ENCODE assay signal across 8 cellular contexts in the genomic region with DNA sequence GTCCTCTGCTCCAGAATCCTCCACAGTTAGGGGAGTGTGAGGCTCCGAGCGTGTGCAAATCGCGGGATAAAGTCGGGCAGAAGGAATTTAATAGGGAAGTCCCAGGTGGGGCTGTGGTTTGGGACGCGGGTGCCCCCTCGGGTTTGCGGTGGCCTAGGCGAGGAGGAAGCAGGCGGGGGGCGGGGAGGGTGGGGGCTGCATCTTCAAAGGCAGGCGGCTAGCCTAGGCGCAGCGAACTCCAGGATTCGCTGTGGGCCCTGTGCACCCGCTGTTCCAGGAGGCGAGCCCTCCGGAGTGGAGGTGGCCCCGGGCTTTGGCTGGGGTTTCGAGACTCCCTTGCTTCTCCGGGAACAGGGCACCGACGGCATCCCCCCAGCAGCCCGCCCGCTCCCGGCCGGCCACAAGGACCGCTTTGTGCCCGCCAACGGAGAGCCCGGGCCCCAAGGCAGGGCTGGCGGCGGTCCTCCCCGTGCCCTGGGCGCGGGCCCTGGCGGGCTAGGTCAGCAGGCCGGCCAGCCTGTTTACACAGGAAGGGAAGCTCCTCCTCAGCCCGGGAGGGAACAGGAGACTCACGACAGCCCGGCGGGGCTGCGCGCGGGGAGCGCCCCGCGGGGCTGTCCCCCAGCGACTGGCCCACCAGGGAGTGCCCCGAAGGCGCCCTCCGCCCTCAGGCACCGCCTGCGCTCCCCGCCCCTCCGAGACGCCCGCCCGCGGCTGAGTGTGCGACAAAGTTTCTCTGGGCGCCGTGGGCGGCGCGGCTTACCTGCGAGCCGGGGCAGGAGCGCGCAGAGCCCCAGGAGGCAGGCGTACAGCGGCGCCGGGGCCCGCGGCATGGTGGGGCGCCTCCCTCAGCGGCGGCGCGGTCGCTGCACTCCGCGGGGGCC. TPM values are rescaled to one million over a fixed set of nuclear protein-coding genes. Genes with fewer than 3 reads are reported as not detected.
DNase-seq lines count a peak whose midpoint lies in the region; ATAC-seq lines count a peak whose summit lies in the region.

No MANE protein-coding gene starts in this region.

- H3K36me3 Mint-ChIP-seq in activated T-helper 2 cell treated with anti-CD3 and anti-CD28 coated beads, Interferon-gamma antibody, Interleukin-2, Interleukin-4, amounts not matched to agents 10 μg/mL and 5 μg/mL and 100 μg/mL, durations not matched to agents 14 hours and 24 hours and 36 hours (ENCODE audit: low read depth) = no peaks in the 10 kb centered on the region

- H3K4me1 ChIP-seq in aorta (ENCODE audit: control insufficient read depth in 1 of 2, insufficient read depth in 2 of 2, low read length in 2 of 2) = peaks cover 2 to 3% of the 10 kb centered on the region in 2 donors

- H3K9me3 Mint-ChIP-seq in activated T-helper 2 cell treated with anti-CD3 and anti-CD28 coated beads, Interferon-gamma antibody, Interleukin-2, Interleukin-4, amounts not matched to agents 10 μg/mL and 5 μg/mL and 100 μg/mL, durations not matched to agents 14 hours and 24 hours and 36 hours = no peaks in the 10 kb centered on the region

- DNase-seq in GM03348 (ENCODE audit: low spot score) (peak; percentile 69), NCI-H146 (lab: John Stamatoyannopoulos, UW) (peak; percentile 74), globus pallidus (ENCODE audit: low spot score) (peak; percentile 72), occipital lobe (lab: John Stamatoyannopoulos, UW) (peak; percentile 11), aorta (peak; percentile 74 to 83), NCI-H1092 (lab: John Stamatoyannopoulos, UW) (no peak)
- no peak for DNase-seq in activated T-helper 2 cell treated with anti-CD3 and anti-CD28 coated beads, Interferon-gamma antibody, Interleukin-2, Interleukin-4, amounts not matched to agents 10 μg/mL and 5 μg/mL and 100 μg/mL, durations not matched to agents 14 hours and 24 hours and 36 hours (ENCODE audit: low spot score)

- 0% methylated on average over 48 to 85 of the region's 85 CpGs for WGBS in aorta, 2 donors

- peak overlapping the region; percentile 63 for H3K4me3 Mint-ChIP-seq in activated T-helper 2 cell treated with anti-CD3 and anti-CD28 coated beads, Interferon-gamma antibody, Interleukin-2, Interleukin-4, amounts not matched to agents 10 μg/mL and 5 μg/mL and 100 μg/mL, durations not matched to agents 14 hours and 24 hours and 36 hours (ENCODE audit: low read depth)

- H3K4me3 ChIP-seq in aorta (ENCODE audit: low read length in 2 of 2) = peak overlapping the region; percentile 60 to 78

- ATAC-seq in GM21786 (IDR thresholded peaks at IDR 0.05; ENCODE audit: unreplicated experiment) (peak; percentile 44), aorta (ENCODE audit: low FRiP score) (peak; percentile 67)

- peaks cover 5% of the 10 kb centered on the region for H3K4me1 Mint-ChIP-seq in activated T-helper 2 cell treated with anti-CD3 and anti-CD28 coated beads, Interferon-gamma antibody, Interleukin-2, Interleukin-4, amounts not matched to agents 10 μg/mL and 5 μg/mL and 100 μg/mL, durations not matched to agents 14 hours and 24 hours and 36 hours (ENCODE audit: low read depth)

- intact Hi-C loops in activated T-helper 2 cell treated with anti-CD3 and anti-CD28 coated beads, Interferon-gamma antibody, Interleukin-2, Interleukin-4, amounts not matched to agents 10 μg/mL and 5 μg/mL and 100 μg/mL, durations not matched to agents 14 hours and 24 hours and 36 hours (cut with micrococcal nuclease) = no loop called here
- intact Hi-C loops in aorta (cut with DNase I) = loop anchor here (5.0 kb wide), 2 partner anchors 39 to 104 kb away; no protein-coding TSS in a partner anchor

- peaks cover 66% of the 10 kb centered on the region for H3K27me3 Mint-ChIP-seq in activated T-helper 2 cell treated with anti-CD3 and anti-CD28 coated beads, Interferon-gamma antibody, Interleukin-2, Interleukin-4, amounts not matched to agents 10 μg/mL and 5 μg/mL and 100 μg/mL, durations not matched to agents 14 hours and 24 hours and 36 hours (ENCODE audit: low read depth)

- no peaks in the 10 kb centered on the region for H3K27me3 ChIP-seq in aorta (ENCODE audit: control insufficient read depth in 1 of 2, insufficient read depth in 2 of 2, low read length in 1 of 2)

- no peaks in the 10 kb centered on the region for H3K9me3 ChIP-seq in aorta (ENCODE audit: control insufficient read depth, low read length)

- H3K27ac ChIP-seq in aorta (ENCODE audit: low read depth in 1 of 2, low read length in 2 of 2) = peak overlapping the region; percentile 73 to 84

- H3K27ac Mint-ChIP-seq in activated T-helper 2 cell treated with anti-CD3 and anti-CD28 coated beads, Interferon-gamma antibody, Interleukin-2, Interleukin-4, amounts not matched to agents 10 μg/mL and 5 μg/mL and 100 μg/mL, durations not matched to agents 14 hours and 24 hours and 36 hours = no peak overlapping the region

- no peaks in the 10 kb centered on the region for H3K36me3 ChIP-seq in aorta (ENCODE audit: control insufficient read depth in 1 of 2, insufficient read depth in 2 of 2, low read length in 1 of 2)

RNA-seq across cellular contexts. Expression of a gene that starts 0.8 kb away (rescaled TPM):
- total RNA-seq in activated T-helper 2 cell treated with anti-CD3 and anti-CD28 coated beads, Interferon-gamma antibody, Interleukin-2, Interleukin-4, amounts not matched to agents 10 μg/mL and 5 μg/mL and 100 μg/mL, durations not matched to agents 14 hours and 24 hours and 36 hours = 3.3 and 4.3 TPM in 2 replicates
- total RNA-seq in occipital lobe = 25.6 TPM
- total RNA-seq in aorta = 100 to 1,000 TPM; 332 to 369 TPM
- polyA plus RNA-seq in aorta = 100 to 1,000 TPM; 101 to 251 TPM

RNA-seq across cellular contexts. Expression of a gene that starts 48.1 kb away (rescaled TPM):
- not detected in 2 replicates for total RNA-seq in activated T-helper 2 cell treated with anti-CD3 and anti-CD28 coated beads, Interferon-gamma antibody, Interleukin-2, Interleukin-4, amounts not matched to agents 10 μg/mL and 5 μg/mL and 100 μg/mL, durations not matched to agents 14 hours and 24 hours and 36 hours
- total RNA-seq in occipital lobe = not detected
- total RNA-seq in aorta = under 1 TPM in 1 of 2 donors, not detected in 1; 0.18 TPM
- 10 to 100 TPM in 1 of 2 donors, under 1 TPM in 1; 0.54 to 16.5 TPM for polyA plus RNA-seq in aorta

Comparison
In these comparisons a context has a peak if more than half of its experiments do, and no peak if none do; other contexts are left out.
1. DNase-seq: peak in GM03348 (single experiment), NCI-H146 (single experiment), globus pallidus (single experiment), occipital lobe (single experiment) and aorta (2 of 2); none in activated T-helper 2 cell treated with anti-CD3 and anti-CD28 coated beads, Interferon-gamma antibody, Interleukin-2, Interleukin-4, amounts not matched to agents 10 μg/mL and 5 μg/mL and 100 μg/mL, durations not matched to agents 14 hours and 24 hours and 36 hours (single experiment) and NCI-H1092 (single experiment).
2. RNA of a gene that starts 0.8 kb away (total RNA-seq): 332 to 369 TPM in aorta; 25.6 TPM in occipital lobe (single experiment) and 3.3 to 4.3 TPM in activated T-helper 2 cell treated with anti-CD3 and anti-CD28 coated beads, Interferon-gamma antibody, Interleukin-2, Interleukin-4, amounts not matched to agents 10 μg/mL and 5 μg/mL and 100 μg/mL, durations not matched to agents 14 hours and 24 hours and 36 hours; every median in the first group is over 10 times any median in the second.